6 cellular contexts compared by ENCODE assay signal in the genomic region with DNA sequence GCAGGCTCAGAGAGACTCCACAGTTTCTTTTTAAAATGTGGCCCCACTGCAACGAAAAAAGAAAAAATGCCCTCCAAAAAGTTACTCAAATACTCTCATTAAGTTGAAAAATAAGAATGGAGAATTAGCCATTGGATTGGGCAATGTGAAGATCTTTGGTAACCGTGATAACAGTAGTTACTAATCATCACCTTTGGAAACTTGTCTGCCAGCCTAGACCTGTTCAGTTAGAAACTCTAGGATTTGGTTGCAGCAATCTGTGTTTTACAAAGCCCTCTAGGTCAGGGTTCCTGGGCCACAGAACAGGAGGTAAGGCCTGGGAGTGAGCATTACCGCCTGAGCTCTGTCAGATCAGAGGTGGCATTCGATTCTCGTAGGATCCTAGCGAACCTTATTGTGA.
"Had no signal": no experiment of that assay in that cellular context is flagged by ENCODE, and none has a peak within 500 bp of the region (broad histone marks: within the 10 kb centered on the region; RNA-seq: fewer than 3 reads in every experiment).

No MANE protein-coding gene starts in this region.

- DNase-seq: GOT3, H9, HCEC 1CT, IMR-90 had no signal

- H3K9me3 Mint-ChIP-seq: H9 had no signal

- H3K4me3 ChIP-seq: K562 had no signal

- ATAC-seq: K562 had no signal

- H3K4me3 Mint-ChIP-seq: H9 had no signal

- FAIRE-seq: HTR-8/SVneo, K562 had no signal
